Comparison of ENCODE assay signal across 8 cellular contexts in the genomic region with DNA sequence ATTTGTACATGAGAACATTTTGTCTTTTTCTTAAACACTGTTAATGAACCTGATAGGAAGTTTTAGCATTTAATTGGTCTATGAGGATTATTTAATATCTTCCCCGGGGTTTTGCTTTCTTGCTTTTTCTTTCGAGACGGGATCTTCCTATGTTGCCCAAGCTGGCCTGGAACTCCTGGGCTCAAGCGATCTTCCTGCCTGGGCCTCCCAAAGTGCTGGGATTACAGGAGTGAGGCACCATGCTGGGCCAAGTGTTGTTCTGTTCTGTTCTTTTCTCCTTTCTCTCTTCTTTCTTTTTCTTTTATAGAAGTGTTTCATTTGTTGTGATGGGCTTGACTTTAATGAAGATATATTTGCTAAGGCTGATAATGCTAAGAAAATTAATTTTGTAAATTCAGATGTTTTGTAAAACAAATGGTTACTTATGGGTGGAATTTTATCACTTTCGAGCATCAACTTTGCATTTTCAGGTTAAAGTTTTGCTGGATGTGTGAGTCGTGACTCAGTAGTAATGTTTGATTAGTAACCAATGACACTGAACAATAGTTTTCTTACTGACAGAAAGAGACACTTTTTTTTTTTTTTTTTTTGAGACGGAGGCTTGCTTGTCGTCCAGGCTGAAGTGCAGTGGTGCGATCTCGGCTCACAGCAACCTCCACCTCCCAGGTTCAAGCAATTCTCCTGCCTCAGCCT. TPM values are rescaled to one million over a fixed set of nuclear protein-coding genes. Genes with fewer than 3 reads are reported as not detected.
DNase-seq lines count a peak whose midpoint lies in the region; ATAC-seq and TF ChIP-seq lines count a peak whose summit lies in the region.

No MANE protein-coding gene starts in this region.

- no peak for TF ChIP-seq POLR2A in upper lobe of left lung (IDR thresholded peaks at IDR 0.05)

- peaks cover 37% of the 10 kb centered on the region for H3K4me1 Mint-ChIP-seq in activated naive CD8-positive, alpha-beta T cell treated with anti-CD3 and anti-CD28 coated beads for 36 hours

- H3K27ac ChIP-seq in cardiac muscle cell (peak overlapping the region; percentile 95), upper lobe of left lung (no peak overlapping the region)

- peak overlapping the region; percentile 88 for H3K27ac Mint-ChIP-seq in activated naive CD8-positive, alpha-beta T cell treated with anti-CD3 and anti-CD28 coated beads for 36 hours

- no peak for ATAC-seq in Right ventricle myocardium superior (ENCODE audit: poor library complexity)
- no peak for ATAC-seq in upper lobe of left lung (ENCODE audit: low FRiP score in 2 of 2)
- no peak for ATAC-seq in HG03469 (IDR thresholded peaks at IDR 0.05; ENCODE audit: unreplicated experiment)
- no peak for ATAC-seq in activated CD4-positive, CD25-positive, alpha-beta regulatory T cell treated with anti-CD3 and anti-CD28 coated beads, Interleukin-2, amount 50 U/mL, for 24 hours

- H3K9me3 Mint-ChIP-seq in activated naive CD8-positive, alpha-beta T cell treated with anti-CD3 and anti-CD28 coated beads for 36 hours = no peaks in the 10 kb centered on the region

- H3K9me3 ChIP-seq in cardiac muscle cell (ENCODE audit: low read depth) (no peaks in the 10 kb centered on the region), upper lobe of left lung (no peaks in the 10 kb centered on the region)

- peaks cover 11% of the 10 kb centered on the region for H3K36me3 Mint-ChIP-seq in activated naive CD8-positive, alpha-beta T cell treated with anti-CD3 and anti-CD28 coated beads for 36 hours

- H3K27me3 Mint-ChIP-seq in activated naive CD8-positive, alpha-beta T cell treated with anti-CD3 and anti-CD28 coated beads for 36 hours = no peaks in the 10 kb centered on the region

- intact Hi-C loops in Right ventricle myocardium superior (cut with DNase I) = no loop called here

- no peaks in the 10 kb centered on the region for H3K27me3 ChIP-seq in cardiac muscle cell
- H3K27me3 ChIP-seq in upper lobe of left lung = no peaks in the 10 kb centered on the region

- DNase-seq in cardiac muscle cell (ENCODE audit: low read depth in 1 of 2, low spot score in 1 of 2) (no peak), Right ventricle myocardium superior (no peak), kidney glomerular epithelial cell (lab: John Stamatoyannopoulos, UW) (peak; percentile 18), upper lobe of left lung (no peak)
- no peak for DNase-seq in activated naive CD8-positive, alpha-beta T cell treated with anti-CD3 and anti-CD28 coated beads for 36 hours
- DNase-seq in stimulated activated CD4-positive, alpha-beta T cell treated with anti-CD3 and anti-CD28 coated beads, Interleukin-12 subunit alpha, Interleukin-12 subunit beta, amount 100 ng/mL, for 4 hours = no peak

- H3K4me1 ChIP-seq in cardiac muscle cell (ENCODE audit: low read depth) (peaks cover 3% of the 10 kb centered on the region), upper lobe of left lung (peaks cover 17 to 54% (median 30%) of the 10 kb centered on the region in 4 donors)

- H3K36me3 ChIP-seq in cardiac muscle cell = no peaks in the 10 kb centered on the region
- no peaks in the 10 kb centered on the region for H3K36me3 ChIP-seq in upper lobe of left lung

- H3K4me3 ChIP-seq in cardiac muscle cell (peak overlapping the region; percentile 98), upper lobe of left lung (peak overlapping the region in 3 of 4 donors; percentile 88 to 100 (median 90))

- 65 to 67% methylated on average over 10 of the region's 10 CpGs for WGBS in upper lobe of left lung, 2 donors

- TF ChIP-seq CTCF in cardiac muscle cell (IDR thresholded peaks at IDR 0.05; ENCODE audit: low read depth, low read length) (no peak), upper lobe of left lung (IDR thresholded peaks at IDR 0.05) (no peak)

- TF ChIP-seq EP300 in upper lobe of left lung (IDR thresholded peaks at IDR 0.05) = no peak

- peak overlapping the region; percentile 82 for H3K4me3 Mint-ChIP-seq in activated naive CD8-positive, alpha-beta T cell treated with anti-CD3 and anti-CD28 coated beads for 36 hours

RNA-seq across cellular contexts. Expression of gene PAN3, which starts 2.2 kb away (rescaled TPM):
- total RNA-seq in cardiac muscle cell = 13.9 and 25.1 TPM in 2 replicates
- 7.8 and 8.6 TPM in 2 replicates for polyA plus RNA-seq in cardiac muscle cell
- 8.1 TPM for total RNA-seq in Right ventricle myocardium superior
- total RNA-seq in activated naive CD8-positive, alpha-beta T cell treated with anti-CD3 and anti-CD28 coated beads for 36 hours = 10 to 100 TPM; 24.4 to 27.3 TPM
- total RNA-seq in upper lobe of left lung = 10 to 100 TPM; 30.2 to 69.1 (median 34.1) TPM

RNA-seq across cellular contexts. Expression of gene FLT3, which starts 40.2 kb away (rescaled TPM):
- 0.06 TPM in 1 of 2 replicates, not detected in the other for total RNA-seq in cardiac muscle cell
- not detected in 2 replicates for polyA plus RNA-seq in cardiac muscle cell
- total RNA-seq in Right ventricle myocardium superior = 0.11 TPM
- under 1 TPM in 1 of 2 experiments, not detected in 1; 0.19 TPM for total RNA-seq in activated naive CD8-positive, alpha-beta T cell treated with anti-CD3 and anti-CD28 coated beads for 36 hours
- total RNA-seq in upper lobe of left lung = 1 to 10 TPM in 5 of 6 donors, under 1 TPM in 1; 0.89 to 6.3 (median 1.6) TPM
